Comparison of ENCODE assay signal across 8 cellular contexts in genomic region chr9:94860678-94861588, GRCh38.
DNase-seq lines count a peak whose midpoint lies in the region; ATAC-seq and TF ChIP-seq lines count a peak whose summit lies in the region.

No MANE protein-coding gene starts in this region.

- peak; percentile 82 for DNase-seq in AG09319 (ENCODE audit: extremely low read depth, low read depth)
- DNase-seq in SHP77 treated with DMSO at 0.1 percent for 48 hours (lab: John Stamatoyannopoulos, UW): peak; percentile 74
- peak; percentile 23 for DNase-seq in activated naive CD4-positive, alpha-beta T cell treated with anti-CD3 and anti-CD28 coated beads, Interleukin-2, amount 50 U/mL, for 16 hours
- no peak for DNase-seq in progenitor cell of endocrine pancreas (ENCODE audit: low spot score, unreplicated experiment)
- no peak for DNase-seq in NCI-H446 treated with DMSO at 0.1 percent for 48 hours (lab: John Stamatoyannopoulos, UW)
- no peak for DNase-seq in Right ventricle myocardium inferior (ENCODE audit: missing footprints)

- peaks cover 9% of the 10 kb centered on the region for H3K9me3 Mint-ChIP-seq in progenitor cell of endocrine pancreas (ENCODE audit: low read depth)

- peaks cover 19% of the 10 kb centered on the region for H3K4me1 Mint-ChIP-seq in progenitor cell of endocrine pancreas (ENCODE audit: low read depth)

- no peak overlapping the region for H3K4me3 Mint-ChIP-seq in progenitor cell of endocrine pancreas (ENCODE audit: low read depth)

- H3K36me3 Mint-ChIP-seq in progenitor cell of endocrine pancreas (ENCODE audit: insufficient read depth): peaks cover 10% of the 10 kb centered on the region

- ATAC-seq in GM19035 (IDR thresholded peaks at IDR 0.05; ENCODE audit: unreplicated experiment): peak; percentile 98
- peak; percentile 90 for ATAC-seq in HG03280 (IDR thresholded peaks at IDR 0.05; ENCODE audit: unreplicated experiment)
- no peak for ATAC-seq in Right ventricle myocardium inferior

- no peaks in the 10 kb centered on the region for H3K27me3 Mint-ChIP-seq in progenitor cell of endocrine pancreas

- intact Hi-C loops in Right ventricle myocardium inferior (cut with DNase I): no loop called here

- TF ChIP-seq CTCF in AG09319 (IDR thresholded peaks at IDR 0.05; ENCODE audit: low read depth, low read length) (no peak), progenitor cell of endocrine pancreas (IDR thresholded peaks at IDR 0.05; ENCODE audit: unreplicated experiment) (no peak)

- peak overlapping the region; percentile 71 for H3K27ac Mint-ChIP-seq in progenitor cell of endocrine pancreas

Comparison
In these comparisons a context has a peak if more than half of its experiments do, and no peak if none do; other contexts are left out.
1. DNase-seq: peak in AG09319 (single experiment), SHP77 treated with DMSO at 0.1 percent for 48 hours (single experiment) and activated naive CD4-positive, alpha-beta T cell treated with anti-CD3 and anti-CD28 coated beads, Interleukin-2, amount 50 U/mL, for 16 hours (single experiment); none in progenitor cell of endocrine pancreas (single experiment), NCI-H446 treated with DMSO at 0.1 percent for 48 hours (single experiment) and Right ventricle myocardium inferior (single experiment).